8 cellular contexts compared by ENCODE assay signal in genomic region chr12:6869049-6870021, GRCh38. TPM values are rescaled to one million over a fixed set of nuclear protein-coding genes. Genes with fewer than 3 reads are reported as not detected.
A peak's percentile ranks its signal among the peaks of the same experiment; 100 is the strongest.
DNase-seq lines count a peak whose midpoint lies in the region; ATAC-seq, FAIRE-seq and TF ChIP-seq lines count a peak whose summit lies in the region.

No MANE protein-coding gene starts in this region.

- TF ChIP-seq CTCF in LNCaP clone FGC (IDR thresholded peaks at IDR 0.05; ENCODE audit: control insufficient read depth, extremely low read depth, insufficient read depth) (peak; percentile 80), RWPE2 (IDR thresholded peaks at IDR 0.05; ENCODE audit: poor library complexity, severe bottlenecking) (peak; percentile 91)

- H3K4me3 ChIP-seq in LNCaP clone FGC (ENCODE audit: low read depth, low read length): peak overlapping the region; percentile 99
- peak overlapping the region; percentile 97 for H3K4me3 ChIP-seq in RWPE2 (ENCODE audit: severe bottlenecking)

- peak; percentile 52 for DNase-seq in DMS153 (lab: John Stamatoyannopoulos, UW)
- no peak for DNase-seq in LNCaP clone FGC (ENCODE audit: low read depth)
- DNase-seq in RWPE2 (ENCODE audit: low spot score): no peak
- peak; percentile 75 for DNase-seq in activated effector memory CD4-positive, alpha-beta T cell treated with Interleukin-2 at 50 U/mL for 16 hours
- peak; percentile 75 to 78 for DNase-seq in frontal cortex (ENCODE audit: low spot score in 2 of 2)
- peak in 51 of 56 donors; percentile 5 to 89 (median 51) for DNase-seq in nucleus accumbens (lab: John Stamatoyannopoulos, UW)
- peak; percentile 92 for DNase-seq in superior temporal gyrus (ENCODE audit: extremely low spot score)

- peaks cover 45% of the 10 kb centered on the region for H3K36me3 ChIP-seq in RWPE2 (ENCODE audit: low read depth)

- FAIRE-seq in frontal cortex (lab: Jason Lieb, UNC): no peak

- H3K4me1 ChIP-seq in RWPE2 (ENCODE audit: insufficient read depth, poor library complexity, severe bottlenecking): peaks cover 6% of the 10 kb centered on the region

- no peak for ATAC-seq in RWPE2 (ENCODE audit: low read depth)
- ATAC-seq in GM21526 (IDR thresholded peaks at IDR 0.05; ENCODE audit: low FRiP score, unreplicated experiment): no peak

- peak overlapping the region; percentile 88 for H3K27ac ChIP-seq in RWPE2 (ENCODE audit: poor library complexity, severe bottlenecking)

- H3K27me3 ChIP-seq in RWPE2 (ENCODE audit: insufficient read depth, poor library complexity, severe bottlenecking): no peaks in the 10 kb centered on the region

- no peaks in the 10 kb centered on the region for H3K9me3 ChIP-seq in RWPE2 (ENCODE audit: severe bottlenecking)

RNA-seq across cellular contexts. Expression of gene TPI1, which starts 2.0 kb away (rescaled TPM):
- total RNA-seq in frontal cortex: 293 TPM

RNA-seq across cellular contexts. Expression of gene SPSB2, which starts 3.8 kb away (rescaled TPM):
- total RNA-seq in frontal cortex: 1.6 TPM

RNA-seq across cellular contexts. Expression of gene USP5, which starts 17.4 kb away (rescaled TPM):
- total RNA-seq in frontal cortex: 77.5 TPM

RNA-seq across cellular contexts. Expression of gene CDCA3, which starts 18.2 kb away (rescaled TPM):
- 2.9 TPM for total RNA-seq in frontal cortex

RNA-seq across cellular contexts. Expression of gene GNB3, which starts 28.6 kb away (rescaled TPM):
- total RNA-seq in frontal cortex: 1.2 TPM

Comparison
In these comparisons a context has a peak if more than half of its experiments do, and no peak if none do; other contexts are left out.
1. DNase-seq: peak in DMS153 (single experiment), activated effector memory CD4-positive, alpha-beta T cell treated with Interleukin-2 at 50 U/mL for 16 hours (single experiment), frontal cortex (2 of 2), nucleus accumbens (51 of 56) and superior temporal gyrus (single experiment); none in LNCaP clone FGC (single experiment) and RWPE2 (single experiment).